Comparison of ENCODE assay signal across 35 cellular contexts in the genomic region with DNA sequence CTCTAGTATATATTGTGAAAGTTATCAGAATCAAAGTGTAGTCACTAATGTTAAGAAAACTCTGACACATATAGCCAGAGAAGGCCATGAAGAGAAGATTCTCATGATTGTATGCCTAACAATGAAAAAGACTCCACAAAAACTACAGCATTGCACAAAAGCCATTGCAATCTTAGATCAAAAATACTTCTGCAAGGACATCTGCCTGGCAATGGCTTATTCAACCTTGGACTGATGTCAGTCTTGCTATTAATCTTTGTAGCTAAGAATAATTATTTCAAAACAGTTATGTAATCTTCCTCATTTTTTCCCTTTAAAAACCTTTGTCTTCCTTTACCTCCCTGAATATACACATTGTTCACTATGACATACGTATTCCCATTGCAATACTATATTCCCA. TPM values are rescaled to one million over a fixed set of nuclear protein-coding genes. Genes with fewer than 3 reads are reported as not detected.
DNase-seq lines count a peak whose midpoint lies in the region; ATAC-seq, FAIRE-seq and TF ChIP-seq lines count a peak whose summit lies in the region.
"Had no signal": no experiment of that assay in that cellular context is flagged by ENCODE, and none has a peak within 500 bp of the region (broad histone marks: within the 10 kb centered on the region; RNA-seq: fewer than 3 reads in every experiment).

No MANE protein-coding gene starts in this region.

- H3K9me3 ChIP-seq in adrenal gland (replicated peaks in 1 of 3) (no peaks in the 10 kb centered on the region), osteoblast (ENCODE audit: low read depth, low read length) (no peaks in the 10 kb centered on the region), spleen (no peaks in the 10 kb centered on the region)
- H3K9me3 ChIP-seq: A549; BE2C; BLaER1; BLaER1 treated with 17β-estradiol and CSF1 and Interleukin-3, amounts not matched to agents 10 nM and 100 nM; Caco-2 had no signal

- CTCF ChIA-PET in T-cell (lab: Charles Lee) = no interaction called here

- POLR2A ChIA-PET in T-cell (lab: Charles Lee) = no interaction called here

- no peaks in the 10 kb centered on the region for H3K36me3 ChIP-seq in adrenal gland (replicated peaks in 1 of 2)
- H3K36me3 ChIP-seq in osteoblast (ENCODE audit: insufficient read depth, low read length) = no peaks in the 10 kb centered on the region
- H3K36me3 ChIP-seq in spleen = no peaks in the 10 kb centered on the region
- H3K36me3 ChIP-seq: BE2C; BLaER1; BLaER1 treated with 17β-estradiol and CSF1 and Interleukin-3, amounts not matched to agents 10 nM and 100 nM had no signal

- no peaks in the 10 kb centered on the region for H3K4me1 Mint-ChIP-seq in T-cell
- H3K4me1 Mint-ChIP-seq: B cell; CD14-positive monocyte; CD4-positive, alpha-beta memory T cell; CD4-positive, CD25-positive, alpha-beta regulatory T cell; CD8-positive, alpha-beta memory T cell had no signal

- no peak overlapping the region for H3K27ac Mint-ChIP-seq in T-cell
- H3K27ac Mint-ChIP-seq: B cell; CD14-positive monocyte; CD4-positive, alpha-beta T cell; CD4-positive, CD25-positive, alpha-beta regulatory T cell; CD8-positive, alpha-beta memory T cell; CD8-positive, alpha-beta T cell had no signal

- H3K4me3 ChIP-seq in adrenal gland = no peak overlapping the region
- H3K4me3 ChIP-seq in osteoblast (ENCODE audit: insufficient read depth, low read length) = no peak overlapping the region
- H3K4me3 ChIP-seq in spleen = no peak overlapping the region
- H3K4me3 ChIP-seq: A549; BLaER1; BLaER1 treated with 17β-estradiol and CSF1 and Interleukin-3, amounts not matched to agents 10 nM and 100 nM had no signal

- H3K4me1 ChIP-seq in adrenal gland (replicated peaks in 1 of 2) (peaks cover 17 to 21% of the 10 kb centered on the region in 2 donors), osteoblast (ENCODE audit: insufficient read depth, low read length) (no peaks in the 10 kb centered on the region), spleen (peaks cover 0 to 4% (median 1%) of the 10 kb centered on the region in 6 donors)
- H3K4me1 ChIP-seq: A549, BLaER1 had no signal

- no peak overlapping the region for H3K4me3 Mint-ChIP-seq in T-cell
- H3K4me3 Mint-ChIP-seq: B cell; CD14-positive monocyte; CD4-positive, alpha-beta memory T cell; CD4-positive, alpha-beta T cell; CD4-positive, CD25-positive, alpha-beta regulatory T cell; CD8-positive, alpha-beta memory T cell; CD8-positive, alpha-beta T cell had no signal

- TF ChIP-seq POLR2A in adrenal gland (IDR thresholded peaks at IDR 0.05) (no peak), spleen (IDR thresholded peaks at IDR 0.05) (no peak)

- no peak overlapping the region for H3K4me2 ChIP-seq in osteoblast (ENCODE audit: insufficient read depth, low read length)
- H3K4me2 ChIP-seq: A549; BLaER1; BLaER1 treated with 17β-estradiol and CSF1 and Interleukin-3, amounts not matched to agents 10 nM and 100 nM had no signal

- no peaks in the 10 kb centered on the region for H3K27me3 ChIP-seq in adrenal gland
- H3K27me3 ChIP-seq in osteoblast (ENCODE audit: insufficient read depth, low read length) = no peaks in the 10 kb centered on the region
- no peaks in the 10 kb centered on the region for H3K27me3 ChIP-seq in spleen (replicated peaks in 1 of 7)
- H3K27me3 ChIP-seq: BE2C; BLaER1; BLaER1 treated with 17β-estradiol and CSF1 and Interleukin-3, amounts not matched to agents 10 nM and 100 nM had no signal

- TF ChIP-seq CTCF in D721Med (IDR thresholded peaks at IDR 0.05; ENCODE audit: insufficient read depth, missing control alignments) (no peak), adrenal gland (IDR thresholded peaks at IDR 0.05) (no peak), osteoblast (IDR thresholded peaks at IDR 0.05; ENCODE audit: extremely low read depth, low read depth, low read length) (no peak), spleen (IDR thresholded peaks at IDR 0.05 in 8 of 11, conservative IDR thresholded peaks at IDR 0.05 in 3 of 11) (no peak)

- 40 to 45% (median 43%) methylated on average over 1 of the region's 1 CpG for WGBS in adrenal gland, 4 donors
- 67 to 80% (median 68%) methylated on average over 1 of the region's 1 CpG for WGBS in spleen, 5 donors

- no peak for ATAC-seq in T-cell (replicated peaks in 1 of 4)
- ATAC-seq: A549; CD8-positive, alpha-beta T cell had no signal

- H4K20me1 ChIP-seq in osteoblast (ENCODE audit: insufficient read depth, low read length) = no peaks in the 10 kb centered on the region
- H4K20me1 ChIP-seq: BLaER1; BLaER1 treated with 17β-estradiol and CSF1 and Interleukin-3, amounts not matched to agents 10 nM and 100 nM had no signal

- peak overlapping the region in 1 of 5 donors; percentile 16 for H3K27ac ChIP-seq in adrenal gland
- no peak overlapping the region for H3K27ac ChIP-seq in osteoblast (ENCODE audit: low read depth, low read length)
- H3K27ac ChIP-seq in spleen = peak overlapping the region in 5 of 8 donors; percentile 1 to 55 (median 8)
- H3K27ac ChIP-seq: 22Rv1; A549; BLaER1; BLaER1 treated with 17β-estradiol and CSF1 and Interleukin-3, amounts not matched to agents 10 nM and 100 nM; C4-2B had no signal

- DNase-seq in D721Med (ENCODE audit: insufficient read length, low spot score) (no peak), adrenal gland (peak in 6 of 7 donors; percentile 25 to 65 (median 32)), osteoblast (ENCODE audit: insufficient read length, low spot score, missing footprints) (peak; percentile 22), spleen (no peak), ureter (ENCODE audit: low spot score) (no peak), COR-L47 (lab: John Stamatoyannopoulos, UW) (no peak), NCI-H345 (lab: John Stamatoyannopoulos, UW) (no peak), T-cell (no peak)
- DNase-seq: 8988T; ACHN; AML-193; BE2C; C1 segment of cervical spinal cord; Caco-2; Calu3; CD4-positive, alpha-beta memory T cell; CD4-positive, alpha-beta T cell; CD4-positive, CD25-positive, alpha-beta regulatory T cell; CD8-positive, alpha-beta memory T cell; CD8-positive, alpha-beta T cell; DMS 273 treated with DMSO at 0.1 percent for 48 hours; DMS153; DMS53; DMS79; DMS79 treated with DMSO at 0.1 percent for 48 hours; DND-41; EL had no signal

- FAIRE-seq in D721Med (lab: Jason Lieb, UNC) = peak; percentile 46
- FAIRE-seq: A204.1, A549 had no signal

- H3K27me3 Mint-ChIP-seq in T-cell = peaks cover 12 to 31% of the 10 kb centered on the region in 2 donors
- H3K27me3 Mint-ChIP-seq: CD4-positive, CD25-positive, alpha-beta regulatory T cell had no signal

- intact Hi-C loops in adrenal gland (cut with DNase I) (no loop called here), spleen (cut with DNase I; ENCODE audit: low total_unique reads) (no loop called here)

- H2AFZ ChIP-seq in osteoblast (ENCODE audit: low read length) = no peak overlapping the region

- H3K9me3 Mint-ChIP-seq in T-cell = peaks cover 0 to 9% (median 0%) of the 10 kb centered on the region in 3 donors
- H3K9me3 Mint-ChIP-seq: CD4-positive, alpha-beta T cell; CD8-positive, alpha-beta T cell had no signal

- no peaks in the 10 kb centered on the region for H3K79me2 ChIP-seq in osteoblast (ENCODE audit: insufficient read depth, low read length)

- no peaks in the 10 kb centered on the region for H3K36me3 Mint-ChIP-seq in T-cell
- H3K36me3 Mint-ChIP-seq: CD14-positive monocyte; CD4-positive, alpha-beta memory T cell; CD4-positive, CD25-positive, alpha-beta regulatory T cell; CD8-positive, alpha-beta memory T cell; CD8-positive, alpha-beta T cell had no signal

RNA-seq across cellular contexts. Expression of gene SLC36A4, which starts 55.3 kb away (rescaled TPM):
- total RNA-seq in adrenal gland = 10 to 100 TPM in 6 of 8 donors, 1 to 10 TPM in 2; 5.0 to 20.6 (median 12.0) TPM
- polyA plus RNA-seq in adrenal gland = 10 to 100 TPM in 1 of 3 donors, 1 to 10 TPM in 2; 4.6 to 24.0 (median 5.9) TPM
- total RNA-seq in osteoblast = 18.1 and 26.5 TPM in 2 replicates
- 10 to 100 TPM; 14.0 to 41.4 (median 19.1) TPM for total RNA-seq in spleen
- 1 to 10 TPM; 2.6 to 3.6 (median 3.4) TPM for polyA plus RNA-seq in spleen
- 12.6 TPM for total RNA-seq in ureter
- total RNA-seq in T-cell = 10 to 100 TPM; 13.3 to 21.8 (median 14.6) TPM

Comparison
In these comparisons a context has a peak if more than half of its experiments do, and no peak if none do; other contexts are left out.
1. DNase-seq: peak in adrenal gland (6 of 7) and osteoblast (single experiment); none in D721Med (single experiment), spleen (single experiment), ureter (single experiment), COR-L47 (single experiment), NCI-H345 (single experiment) and T-cell (0 of 34).